In the genomic region with DNA sequence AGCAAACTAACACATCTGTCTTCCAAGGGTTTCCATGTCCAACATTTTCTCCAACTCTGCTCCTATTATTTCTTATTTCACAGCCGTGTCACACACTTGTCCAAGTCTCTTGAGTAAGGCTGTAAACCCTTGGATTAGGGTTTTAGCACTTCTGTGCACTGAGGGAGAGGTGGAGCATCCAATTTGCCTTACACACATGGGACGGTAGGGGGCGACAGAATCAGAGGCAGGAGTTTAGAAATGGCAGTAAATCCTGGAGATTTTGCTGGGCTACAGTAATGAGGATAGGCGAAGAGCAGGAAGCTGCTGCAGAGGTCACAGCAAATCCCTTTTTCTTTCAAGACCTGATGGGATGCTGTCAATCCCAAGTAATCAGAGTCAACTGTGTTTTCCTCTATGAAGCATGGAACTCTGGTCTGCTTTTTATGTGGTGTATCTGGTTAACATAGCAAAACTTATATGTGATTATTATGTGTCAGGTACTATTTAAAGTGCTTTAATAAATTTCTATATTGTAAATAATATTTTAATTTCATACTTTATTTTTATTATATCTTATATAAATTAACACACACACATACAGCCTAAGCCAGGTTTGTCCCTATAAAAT, we compare ENCODE assay signal across 8 cellular contexts. TPM values are rescaled to one million over a fixed set of nuclear protein-coding genes. Genes with fewer than 3 reads are reported as not detected.
DNase-seq lines count a peak whose midpoint lies in the region; ATAC-seq, FAIRE-seq and TF ChIP-seq lines count a peak whose summit lies in the region.

No MANE protein-coding gene starts in this region.

- TF ChIP-seq CTCF in AG09309 (IDR thresholded peaks at IDR 0.05; ENCODE audit: control insufficient read depth, insufficient read depth, low read depth, low read length, missing control alignments) (peak; percentile 63), endothelial cell of umbilical vein (IDR thresholded peaks at IDR 0.05; ENCODE audit: extremely low read depth in 1 of 2, insufficient read depth in 1 of 2, low read depth in 1 of 2, low read length in 2 of 2) (peak; percentile 30 to 59), omental fat pad (IDR thresholded peaks at IDR 0.05) (no peak)

- H3K4me2 ChIP-seq in endothelial cell of umbilical vein (ENCODE audit: insufficient read depth, low read length), result no peak overlapping the region

- H3K27ac ChIP-seq in endothelial cell of umbilical vein (ENCODE audit: insufficient read depth, low read depth, low read length), result no peak overlapping the region

- H3K4me1 ChIP-seq in endothelial cell of umbilical vein (ENCODE audit: control insufficient read depth, extremely low read depth, insufficient read depth, low read length), result no peaks in the 10 kb centered on the region

- no peaks in the 10 kb centered on the region for H3K9me1 ChIP-seq in endothelial cell of umbilical vein (replicated peaks; ENCODE audit: control insufficient read depth, extremely low read depth, insufficient read depth, low read length)

- no TSS peak for BruUV-seq in endothelial cell of umbilical vein (replicated peaks; lab: Mats Ljungman, UMichigan)

- no peaks in the 10 kb centered on the region for H3K79me2 ChIP-seq in endothelial cell of umbilical vein (ENCODE audit: control insufficient read depth, insufficient read depth, low read length)

- POLR2A ChIA-PET in endothelial cell of umbilical vein (lab: Charles Lee), result no interaction called here

- no peaks in the 10 kb centered on the region for H3K36me3 ChIP-seq in endothelial cell of umbilical vein (ENCODE audit: control insufficient read depth in 2 of 2, extremely low read depth in 1 of 2, insufficient read depth in 2 of 2, low read length in 2 of 2)

- ATAC-seq in omental fat pad (ENCODE audit: low FRiP score), result no peak
- no peak for ATAC-seq in GM19397 (IDR thresholded peaks at IDR 0.05; ENCODE audit: unreplicated experiment)

- H3K9ac ChIP-seq in endothelial cell of umbilical vein (replicated peaks; ENCODE audit: extremely low read depth, insufficient read depth, low read length), result no peak overlapping the region

- CTCF ChIA-PET in endothelial cell of umbilical vein (lab: Charles Lee), result interaction anchor here (0.7 to 6.8 kb wide), 7 partner anchors 9 to 42 kb away, joined by 4 to 181 read pairs (median 7); no protein-coding TSS in a partner anchor

- no peak overlapping the region for H2AFZ ChIP-seq in endothelial cell of umbilical vein (ENCODE audit: low read depth, low read length)

- no peaks in the 10 kb centered on the region for H3K9me3 ChIP-seq in endothelial cell of umbilical vein (replicated peaks; ENCODE audit: control insufficient read depth, insufficient read depth, low read length)

- peak; percentile 33 for FAIRE-seq in endothelial cell of umbilical vein (lab: Jason Lieb, UNC)
- no peak for FAIRE-seq in H54 (lab: Jason Lieb, UNC)

- TF ChIP-seq POLR2A in endothelial cell of umbilical vein (IDR thresholded peaks at IDR 0.05; ENCODE audit: low read depth, low read length), result no peak
- TF ChIP-seq POLR2A in H54 (IDR thresholded peaks at IDR 0.05; ENCODE audit: low read depth, low read length), result no peak

- dilution Hi-C loops in endothelial cell of umbilical vein (cut with MboI; ENCODE audit: extremely low pct_ligation_motif_present, low sequenced_read_pairs), result no loop called here

- H3K4me3 ChIP-seq in AG09309 (ENCODE audit: control insufficient read depth, low read depth, low read length) (no peak overlapping the region), endothelial cell of umbilical vein (replicated peaks in 1 of 3; ENCODE audit: insufficient read depth in 1 of 3, low read depth in 1 of 3, low read length in 3 of 3) (no peak overlapping the region)

- no peaks in the 10 kb centered on the region for H3K27me3 ChIP-seq in endothelial cell of umbilical vein (ENCODE audit: control insufficient read depth in 2 of 2, insufficient read depth in 2 of 2, low read length in 2 of 2)

- no peaks in the 10 kb centered on the region for H4K20me1 ChIP-seq in endothelial cell of umbilical vein (replicated peaks; ENCODE audit: control insufficient read depth, extremely low read depth, insufficient read depth, low read length)

- DNase-seq in AG09309 (ENCODE audit: low read depth), result no peak
- DNase-seq in GM03348 (ENCODE audit: low spot score), result peak; percentile 54
- peak; percentile 20 for DNase-seq in NCI-H748 (lab: John Stamatoyannopoulos, UW; ENCODE audit: unreplicated experiment)
- peak; percentile 21 for DNase-seq in endothelial cell of umbilical vein (ENCODE audit: low read depth, low spot score)
- no peak for DNase-seq in omental fat pad (ENCODE audit: low spot score)
- DNase-seq in H54 (ENCODE audit: insufficient read length, low spot score), result no peak
- no peak for DNase-seq in C1 segment of cervical spinal cord (lab: John Stamatoyannopoulos, UW)

- intact Hi-C loops in endothelial cell of umbilical vein (cut with micrococcal nuclease), result no loop called here

TF ChIP-seq in endothelial cell of umbilical vein, 7 proteins besides CTCF, POLR2A, EP300 and RAD21:
- TF ChIP-seq GATA2 (IDR thresholded peaks at IDR 0.05; ENCODE audit: insufficient read depth, insufficient read length, low read depth, low read length), result no peak
- TF ChIP-seq JUN (IDR thresholded peaks at IDR 0.05; ENCODE audit: borderline replicate concordance, insufficient read depth, insufficient read length, low read depth), result no peak
- TF ChIP-seq EZH2 (IDR thresholded peaks at IDR 0.05; ENCODE audit: borderline replicate concordance, low read depth, low read length, severe bottlenecking), result no peak
- no peak for TF ChIP-seq MYC (IDR thresholded peaks at IDR 0.05; ENCODE audit: low read depth, low read length)
- no peak for TF ChIP-seq FOS (IDR thresholded peaks at IDR 0.05; ENCODE audit: borderline replicate concordance, insufficient read depth, low read length)
- no peak for TF ChIP-seq POLR2AphosphoS5 (IDR thresholded peaks at IDR 0.05; ENCODE audit: insufficient read depth, low read depth, low read length)
- TF ChIP-seq MAX (IDR thresholded peaks at IDR 0.05; ENCODE audit: insufficient read depth, insufficient read length), result no peak

RNA-seq across cellular contexts. Expression of gene LCE5A, which starts 15.4 kb away (rescaled TPM):
- total RNA-seq in endothelial cell of umbilical vein, result not detected in 2 replicates
- not detected in 2 replicates for polyA plus RNA-seq in endothelial cell of umbilical vein
- not detected in 2 replicates for polyA plus RNA-seq in endothelial cell of umbilical vein (2011; cell fraction: cytosol; rRNA removed)
- polyA plus RNA-seq in endothelial cell of umbilical vein (2011; cell fraction: nucleus; rRNA removed), result not detected in 2 replicates
- not detected in 2 replicates for polyA plus RNA-seq in endothelial cell of umbilical vein (2012)
- polyA minus RNA-seq in endothelial cell of umbilical vein, result not detected in 2 replicates
- polyA minus RNA-seq in endothelial cell of umbilical vein (2011; cell fraction: cytosol; rRNA and poly(A)+ RNA removed), result not detected
- not detected in 2 replicates for polyA minus RNA-seq in endothelial cell of umbilical vein (2011; cell fraction: nucleus; rRNA and poly(A)+ RNA removed)
- not detected for total RNA-seq in omental fat pad

RNA-seq across cellular contexts. Expression of gene CRCT1, which starts 19.1 kb away (rescaled TPM):
- total RNA-seq in endothelial cell of umbilical vein (not detected in 2 replicates), omental fat pad (not detected)
- polyA plus RNA-seq in endothelial cell of umbilical vein, result not detected in 2 replicates
- not detected in 2 replicates for polyA plus RNA-seq in endothelial cell of umbilical vein (2011; cell fraction: cytosol; rRNA removed)
- polyA plus RNA-seq in endothelial cell of umbilical vein (2011; cell fraction: nucleus; rRNA removed), result not detected in 2 replicates
- not detected in 2 replicates for polyA plus RNA-seq in endothelial cell of umbilical vein (2012)
- polyA minus RNA-seq in endothelial cell of umbilical vein, result not detected in 2 replicates
- not detected for polyA minus RNA-seq in endothelial cell of umbilical vein (2011; cell fraction: cytosol; rRNA and poly(A)+ RNA removed)
- polyA minus RNA-seq in endothelial cell of umbilical vein (2011; cell fraction: nucleus; rRNA and poly(A)+ RNA removed), result not detected in 2 replicates

Comparison
In these comparisons a context has a peak if more than half of its experiments do, and no peak if none do; other contexts are left out.
1. DNase-seq: peak in GM03348 (single experiment), NCI-H748 (single experiment) and endothelial cell of umbilical vein (single experiment); none in AG09309 (single experiment), omental fat pad (single experiment), H54 (single experiment) and C1 segment of cervical spinal cord (0 of 14).
2. CTCF ChIP-seq: peak in AG09309 (single experiment) and endothelial cell of umbilical vein (2 of 2); none in omental fat pad (0 of 3).